18 cellular contexts compared by ENCODE assay signal in the genomic region with DNA sequence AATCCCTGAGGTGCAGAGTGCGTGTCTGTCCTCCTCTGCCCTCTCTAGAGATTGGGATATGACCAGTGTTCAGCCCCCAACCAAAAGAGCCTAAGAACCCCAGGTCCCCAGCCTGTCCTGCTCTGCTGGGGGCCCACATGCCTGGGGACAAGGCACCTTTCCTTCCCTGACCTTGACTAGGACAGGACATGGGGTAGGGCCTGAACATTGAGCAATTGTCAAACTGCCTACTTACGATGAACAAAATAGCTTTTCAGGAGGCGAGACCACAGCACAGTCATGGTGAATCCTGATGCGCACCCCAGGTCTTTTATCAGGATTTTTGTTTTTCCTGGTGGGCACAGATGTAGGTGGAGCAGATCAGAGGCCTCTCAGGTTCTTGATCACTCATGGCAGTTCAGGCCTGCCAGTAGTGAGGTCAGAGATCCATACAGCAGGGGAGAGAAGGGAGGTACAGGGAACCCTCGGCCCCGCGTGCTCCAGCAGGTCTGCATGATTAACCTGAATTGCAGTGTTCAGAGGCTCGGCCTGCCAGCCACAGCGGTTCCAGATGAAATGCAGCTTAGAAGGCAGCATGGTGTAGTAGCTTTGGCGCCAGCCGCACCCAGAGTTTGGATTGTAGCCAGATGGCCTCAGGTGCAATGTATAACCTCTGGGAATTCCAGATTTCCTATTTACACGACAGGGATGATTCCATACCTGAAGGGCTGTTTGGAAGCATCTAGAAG.
DNase-seq lines count a peak whose midpoint lies in the region; ATAC-seq and TF ChIP-seq lines count a peak whose summit lies in the region.
"Had no signal": no experiment of that assay in that cellular context is flagged by ENCODE, and none has a peak within 500 bp of the region (broad histone marks: within the 10 kb centered on the region; RNA-seq: fewer than 3 reads in every experiment).

No MANE protein-coding gene starts in this region.

- H3K36me3 Mint-ChIP-seq in Calu3 (ENCODE audit: insufficient read depth, unreplicated experiment): no peaks in the 10 kb centered on the region
- peaks cover 4% of the 10 kb centered on the region for H3K36me3 Mint-ChIP-seq in endothelial cell (ENCODE audit: low read depth, unreplicated experiment)
- peaks cover 0 to 42% (median 6%) of the 10 kb centered on the region in 5 donors for H3K36me3 Mint-ChIP-seq in naive thymus-derived CD4-positive, alpha-beta T cell
- H3K36me3 Mint-ChIP-seq in T-helper 2 cell treated with Interferon-gamma antibody and Interleukin-4, amounts not matched to agents 5 μg/mL and 100 μg/mL, for 36 hours (ENCODE audit: low read depth): no peaks in the 10 kb centered on the region

- no TSS peak for BruUV-seq in Calu3 (replicated peaks; lab: Mats Ljungman, UMichigan)

- H3K27me3 Mint-ChIP-seq in Calu3 (ENCODE audit: unreplicated experiment) (no peaks in the 10 kb centered on the region), endothelial cell (ENCODE audit: unreplicated experiment) (peaks cover 10% of the 10 kb centered on the region)
- H3K27me3 Mint-ChIP-seq in naive thymus-derived CD4-positive, alpha-beta T cell: no peaks in the 10 kb centered on the region
- H3K27me3 Mint-ChIP-seq in T-helper 2 cell treated with Interferon-gamma antibody and Interleukin-4, amounts not matched to agents 5 μg/mL and 100 μg/mL, for 36 hours (ENCODE audit: low read depth): no peaks in the 10 kb centered on the region

- H3K27ac ChIP-seq in osteoblast (ENCODE audit: low read depth, low read length): no peak overlapping the region
- H3K27ac ChIP-seq in naive thymus-derived CD4-positive, alpha-beta T cell (ENCODE audit: low read depth, low read length): no peak overlapping the region
- H3K27ac ChIP-seq: parathyroid adenoma had no signal

- H2AFZ ChIP-seq in osteoblast (ENCODE audit: low read length): no peak overlapping the region
- H2AFZ ChIP-seq: parathyroid adenoma had no signal

- TF ChIP-seq CTCF in Calu3 (IDR thresholded peaks at IDR 0.05; ENCODE audit: unreplicated experiment) (no peak), endothelial cell (IDR thresholded peaks at IDR 0.05; ENCODE audit: unreplicated experiment) (no peak), osteoblast (IDR thresholded peaks at IDR 0.05; ENCODE audit: extremely low read depth, low read depth, low read length) (no peak)

- no peak overlapping the region for H3K4me3 ChIP-seq in osteoblast (ENCODE audit: insufficient read depth, low read length)
- no peak overlapping the region for H3K4me3 ChIP-seq in naive thymus-derived CD4-positive, alpha-beta T cell (ENCODE audit: low read length)
- H3K4me3 ChIP-seq: HAP-1 had no signal

- H3K9me3 ChIP-seq in osteoblast (ENCODE audit: low read depth, low read length): no peaks in the 10 kb centered on the region
- no peaks in the 10 kb centered on the region for H3K9me3 ChIP-seq in naive thymus-derived CD4-positive, alpha-beta T cell (ENCODE audit: control insufficient read depth in 2 of 3, low read length in 3 of 3)
- H3K9me3 ChIP-seq: HAP-1 had no signal

- no peaks in the 10 kb centered on the region for H3K79me2 ChIP-seq in osteoblast (ENCODE audit: insufficient read depth, low read length)

- no peaks in the 10 kb centered on the region for H3K27me3 ChIP-seq in osteoblast (ENCODE audit: insufficient read depth, low read length)
- H3K27me3 ChIP-seq in naive thymus-derived CD4-positive, alpha-beta T cell (ENCODE audit: control insufficient read depth in 2 of 2, insufficient read depth in 2 of 2, low read length in 2 of 2): no peaks in the 10 kb centered on the region

- intact Hi-C loops in Calu3 (cut with micrococcal nuclease; ENCODE audit: unreplicated experiment): no loop called here
- intact Hi-C loops in naive thymus-derived CD4-positive, alpha-beta T cell (cut with micrococcal nuclease): no loop called here

- H3K4me1 Mint-ChIP-seq in Calu3 (ENCODE audit: low read depth, unreplicated experiment) (peaks cover 13% of the 10 kb centered on the region), endothelial cell (ENCODE audit: unreplicated experiment) (peaks cover 4% of the 10 kb centered on the region)
- H3K4me1 Mint-ChIP-seq in naive thymus-derived CD4-positive, alpha-beta T cell: peaks cover 0 to 9% (median 0%) of the 10 kb centered on the region in 7 donors
- H3K4me1 Mint-ChIP-seq in T-helper 2 cell treated with Interferon-gamma antibody and Interleukin-4, amounts not matched to agents 5 μg/mL and 100 μg/mL, for 36 hours (ENCODE audit: low read depth): no peaks in the 10 kb centered on the region

- peaks cover 13% of the 10 kb centered on the region for H3K4me1 ChIP-seq in osteoblast (ENCODE audit: insufficient read depth, low read length)
- H3K4me1 ChIP-seq in naive thymus-derived CD4-positive, alpha-beta T cell (ENCODE audit: control insufficient read depth in 2 of 2, insufficient read depth in 2 of 2, low read length in 2 of 2): no peaks in the 10 kb centered on the region
- H3K4me1 ChIP-seq: parathyroid adenoma had no signal

- CTCF ChIA-PET in Calu3 (lab: Charles Lee): no interaction called here
- CTCF ChIA-PET in naive thymus-derived CD4-positive, alpha-beta T cell (lab: Charles Lee): no interaction called here

- no peaks in the 10 kb centered on the region for H3K9me3 Mint-ChIP-seq in Calu3 (ENCODE audit: low read depth, unreplicated experiment)
- no peaks in the 10 kb centered on the region for H3K9me3 Mint-ChIP-seq in endothelial cell (ENCODE audit: unreplicated experiment)
- H3K9me3 Mint-ChIP-seq in naive thymus-derived CD4-positive, alpha-beta T cell: no peaks in the 10 kb centered on the region
- H3K9me3 Mint-ChIP-seq in T-helper 2 cell treated with Interferon-gamma antibody and Interleukin-4, amounts not matched to agents 5 μg/mL and 100 μg/mL, for 36 hours: no peaks in the 10 kb centered on the region

- H3K27ac Mint-ChIP-seq in Calu3 (ENCODE audit: unreplicated experiment): no peak overlapping the region
- H3K27ac Mint-ChIP-seq in endothelial cell (ENCODE audit: unreplicated experiment): peak overlapping the region; percentile 18
- H3K27ac Mint-ChIP-seq in naive thymus-derived CD4-positive, alpha-beta T cell: no peak overlapping the region
- H3K27ac Mint-ChIP-seq in T-helper 2 cell treated with Interferon-gamma antibody and Interleukin-4, amounts not matched to agents 5 μg/mL and 100 μg/mL, for 36 hours: no peak overlapping the region

- DNase-seq in Calu3 (peak; percentile 5), NCI-H1105 treated with DMSO at 0.1 percent for 48 hours (lab: John Stamatoyannopoulos, UW) (peak; percentile 83), endothelial cell (ENCODE audit: low spot score) (no peak), osteoblast (ENCODE audit: insufficient read length, low spot score, missing footprints) (peak; percentile 34), NCI-H128 (lab: John Stamatoyannopoulos, UW; ENCODE audit: unreplicated experiment) (no peak), NK-92 (lab: John Stamatoyannopoulos, UW; ENCODE audit: unreplicated experiment) (no peak)
- no peak for DNase-seq in naive thymus-derived CD4-positive, alpha-beta T cell
- no peak for DNase-seq in T-helper 2 cell treated with Interferon-gamma antibody and Interleukin-4, amounts not matched to agents 5 μg/mL and 100 μg/mL, for 36 hours (ENCODE audit: low spot score)
- DNase-seq: activated CD4-positive, alpha-beta T cell treated with anti-CD3 and anti-CD28 coated beads, Interleukin-2, amount 50 U/mL, for 1 hour; activated gamma-delta T cell; cerebellar nuclear complex; foreskin fibroblast; left cardiac atrium; stimulated activated CD4-positive, alpha-beta T cell treated with anti-CD3 and anti-CD28 coated beads, Interleukin-2, amount 100 ng/mL, for 24 hours; stimulated activated naive CD4-positive, alpha-beta T cell; T-helper 1 cell had no signal

- H4K20me1 ChIP-seq in osteoblast (ENCODE audit: insufficient read depth, low read length): peaks cover 17% of the 10 kb centered on the region

- no peak for ATAC-seq in naive thymus-derived CD4-positive, alpha-beta T cell

- no peaks in the 10 kb centered on the region for H3K36me3 ChIP-seq in osteoblast (ENCODE audit: insufficient read depth, low read length)
- no peaks in the 10 kb centered on the region for H3K36me3 ChIP-seq in naive thymus-derived CD4-positive, alpha-beta T cell (ENCODE audit: control insufficient read depth in 2 of 3, insufficient read depth in 3 of 3, low read length in 3 of 3)
- H3K36me3 ChIP-seq: HAP-1 had no signal

- H3K4me3 Mint-ChIP-seq in Calu3 (ENCODE audit: low read depth, unreplicated experiment): no peak overlapping the region
- H3K4me3 Mint-ChIP-seq in endothelial cell (ENCODE audit: unreplicated experiment): no peak overlapping the region
- no peak overlapping the region for H3K4me3 Mint-ChIP-seq in naive thymus-derived CD4-positive, alpha-beta T cell
- no peak overlapping the region for H3K4me3 Mint-ChIP-seq in T-helper 2 cell treated with Interferon-gamma antibody and Interleukin-4, amounts not matched to agents 5 μg/mL and 100 μg/mL, for 36 hours

- no peak overlapping the region for H3K4me2 ChIP-seq in osteoblast (ENCODE audit: insufficient read depth, low read length)

- POLR2A ChIA-PET in naive thymus-derived CD4-positive, alpha-beta T cell (lab: Charles Lee): no interaction called here

Comparison
In these comparisons a context has a peak if more than half of its experiments do, and no peak if none do; other contexts are left out.
1. DNase-seq: peak in Calu3 (single experiment), NCI-H1105 treated with DMSO at 0.1 percent for 48 hours (single experiment) and osteoblast (single experiment); none in endothelial cell (single experiment), naive thymus-derived CD4-positive, alpha-beta T cell (0 of 9), T-helper 2 cell treated with Interferon-gamma antibody and Interleukin-4, amounts not matched to agents 5 μg/mL and 100 μg/mL, for 36 hours (single experiment), NCI-H128 (single experiment) and NK-92 (single experiment).